In genomic region chr7:138154646-138155045, GRCh38 we compare ENCODE assay signal across 24 cellular contexts.
DNase-seq lines count a peak whose midpoint lies in the region; ATAC-seq, FAIRE-seq and TF ChIP-seq lines count a peak whose summit lies in the region.
"Had no signal": no experiment of that assay in that cellular context is flagged by ENCODE, and none has a peak within 500 bp of the region (broad histone marks: within the 10 kb centered on the region; RNA-seq: fewer than 3 reads in every experiment).

No MANE protein-coding gene starts in this region.

- H3K14ac ChIP-seq in neuronal stem cell (ENCODE audit: low read length) = no peak overlapping the region

- no peaks in the 10 kb centered on the region for H3K36me3 Mint-ChIP-seq in activated CD4-positive, alpha-beta T cell treated with anti-CD3 and anti-CD28 coated beads, Interleukin-2, amount 10 ng/mL, durations not matched to agents 24 days and 14 days (ENCODE audit: low read depth)
- H3K36me3 Mint-ChIP-seq in activated CD4-positive, alpha-beta T cell treated with anti-CD3 and anti-CD28 coated beads for 36 hours (ENCODE audit: low read depth) = no peaks in the 10 kb centered on the region
- no peaks in the 10 kb centered on the region for H3K36me3 Mint-ChIP-seq in activated naive CD4-positive, alpha-beta T cell treated with anti-CD3 and anti-CD28 coated beads for 36 hours (ENCODE audit: low read depth)
- H3K36me3 Mint-ChIP-seq: CD14-positive monocyte; CD4-positive, alpha-beta memory T cell had no signal

- no peak overlapping the region for H3K4me2 ChIP-seq in neuronal stem cell (ENCODE audit: insufficient read depth, low read length, poor library complexity, severe bottlenecking)
- H3K4me2 ChIP-seq: A549, BLaER1 had no signal

- intact Hi-C loops in activated CD4-positive, alpha-beta T cell treated with anti-CD3 and anti-CD28 coated beads, Interleukin-2, amount 10 ng/mL, durations not matched to agents 24 days and 14 days (cut with micrococcal nuclease) = no loop called here
- intact Hi-C loops in activated CD4-positive, alpha-beta T cell treated with anti-CD3 and anti-CD28 coated beads for 36 hours (cut with DNase I, micrococcal nuclease) = no loop called here
- intact Hi-C loops in activated naive CD4-positive, alpha-beta T cell treated with anti-CD3 and anti-CD28 coated beads for 36 hours (cut with micrococcal nuclease) = no loop called here

- H4K8ac ChIP-seq in neuronal stem cell (ENCODE audit: low read depth, low read length) = no peak overlapping the region

- H2AFZ ChIP-seq in neuronal stem cell (ENCODE audit: low read length) = no peak overlapping the region
- H2AFZ ChIP-seq: GM23248 had no signal

- no peaks in the 10 kb centered on the region for H3K36me3 ChIP-seq in BE2C
- no peaks in the 10 kb centered on the region for H3K36me3 ChIP-seq in neuronal stem cell (replicated peaks in 1 of 2; ENCODE audit: control insufficient read depth in 2 of 2, insufficient read depth in 2 of 2, low read length in 2 of 2)
- no peaks in the 10 kb centered on the region for H3K36me3 ChIP-seq in small intestine (ENCODE audit: control insufficient read depth in 2 of 2, insufficient read depth in 2 of 2, low read length in 2 of 2)
- H3K36me3 ChIP-seq: BLaER1 had no signal

- H3K23ac ChIP-seq in neuronal stem cell (ENCODE audit: low read depth, low read length, poor library complexity) = no peak overlapping the region

- H3K4me1 ChIP-seq in BE2C (no peaks in the 10 kb centered on the region), neuronal stem cell (ENCODE audit: control insufficient read depth in 2 of 2, insufficient read depth in 1 of 2, low read depth in 1 of 2, low read length in 2 of 2) (peaks cover 0 to 1% of the 10 kb centered on the region in 2 donors), small intestine (ENCODE audit: control insufficient read depth in 2 of 2, insufficient read depth in 1 of 2, low read depth in 1 of 2, low read length in 1 of 2) (no peaks in the 10 kb centered on the region)
- H3K4me1 ChIP-seq: A549, BLaER1 had no signal

- no peaks in the 10 kb centered on the region for H3K27me3 ChIP-seq in BE2C
- no peaks in the 10 kb centered on the region for H3K27me3 ChIP-seq in neuronal stem cell (ENCODE audit: control insufficient read depth in 3 of 3, insufficient read depth in 3 of 3, low read depth in 1 of 3, low read length in 3 of 3)
- H3K27me3 ChIP-seq in small intestine (ENCODE audit: control insufficient read depth in 2 of 2, insufficient read depth in 2 of 2, low read length in 2 of 2) = no peaks in the 10 kb centered on the region
- H3K27me3 ChIP-seq: BLaER1 had no signal

- no peak overlapping the region for H3K18ac ChIP-seq in neuronal stem cell (ENCODE audit: low read length)

- POLR2A ChIA-PET in activated CD4-positive, alpha-beta T cell treated with anti-CD3 and anti-CD28 coated beads for 36 hours (lab: Charles Lee) = no interaction called here

- H3K27ac ChIP-seq in neuronal stem cell (replicated peaks; ENCODE audit: low read length) = no peak overlapping the region
- no peak overlapping the region for H3K27ac ChIP-seq in small intestine (ENCODE audit: low read depth in 1 of 2, low read length in 1 of 2)
- H3K27ac ChIP-seq: 22Rv1, A549, BLaER1, GM23248, HL-60 had no signal

- no peak overlapping the region for H2BK5ac ChIP-seq in neuronal stem cell (ENCODE audit: low read length)

- no peak for TF ChIP-seq CTCF in BE2C (IDR thresholded peaks at IDR 0.05; ENCODE audit: low read depth, low read length)
- no peak for TF ChIP-seq CTCF in fibroblast of villous mesenchyme (IDR thresholded peaks at IDR 0.05; ENCODE audit: insufficient read depth, low read depth, low read length)

- H3K79me1 ChIP-seq in neuronal stem cell (ENCODE audit: low read depth, low read length) = no peaks in the 10 kb centered on the region

- H2BK120ac ChIP-seq in neuronal stem cell (ENCODE audit: low read depth, low read length) = no peak overlapping the region

- peak; percentile 33 for DNase-seq in activated CD4-positive, alpha-beta T cell treated with anti-CD3 and anti-CD28 coated beads, Interleukin-2, amount 10 ng/mL, durations not matched to agents 24 days and 14 days
- DNase-seq in activated CD4-positive, alpha-beta T cell treated with anti-CD3 and anti-CD28 coated beads for 36 hours = no peak
- peak; percentile 65 for DNase-seq in BE2C
- DNase-seq in fibroblast of villous mesenchyme (ENCODE audit: low read depth) = peak; percentile 16
- no peak for DNase-seq in activated naive CD4-positive, alpha-beta T cell treated with anti-CD3 and anti-CD28 coated beads for 36 hours
- DNase-seq in neuronal stem cell (ENCODE audit: low spot score) = no peak
- no peak for DNase-seq in small intestine
- DNase-seq: AML-193; CD4-positive, alpha-beta memory T cell; DMS153; DMS79; GF-D8; GM23248; H7; HFFc6; IMR-90 had no signal

- CTCF ChIA-PET in activated CD4-positive, alpha-beta T cell treated with anti-CD3 and anti-CD28 coated beads for 36 hours (lab: Charles Lee) = no interaction called here
- CTCF ChIA-PET in activated naive CD4-positive, alpha-beta T cell treated with anti-CD3 and anti-CD28 coated beads for 36 hours (lab: Charles Lee) = no interaction called here

- H3K4me3 Mint-ChIP-seq in activated CD4-positive, alpha-beta T cell treated with anti-CD3 and anti-CD28 coated beads, Interleukin-2, amount 10 ng/mL, durations not matched to agents 24 days and 14 days = no peak overlapping the region
- no peak overlapping the region for H3K4me3 Mint-ChIP-seq in activated CD4-positive, alpha-beta T cell treated with anti-CD3 and anti-CD28 coated beads for 36 hours
- H3K4me3 Mint-ChIP-seq in activated naive CD4-positive, alpha-beta T cell treated with anti-CD3 and anti-CD28 coated beads for 36 hours = no peak overlapping the region
- H3K4me3 Mint-ChIP-seq: CD14-positive monocyte; CD4-positive, alpha-beta memory T cell; HFFc6 had no signal

- no peak for FAIRE-seq in small intestine (lab: Jason Lieb, UNC)
- FAIRE-seq: A549, GM12878 had no signal

- H2AK5ac ChIP-seq in neuronal stem cell (ENCODE audit: low read depth, low read length) = no peak overlapping the region

- H3K9ac ChIP-seq in neuronal stem cell (ENCODE audit: low read depth, low read length, poor library complexity) = no peak overlapping the region
- H3K9ac ChIP-seq: BLaER1, GM23248 had no signal

- no peak overlapping the region for H3K27ac Mint-ChIP-seq in activated CD4-positive, alpha-beta T cell treated with anti-CD3 and anti-CD28 coated beads, Interleukin-2, amount 10 ng/mL, durations not matched to agents 24 days and 14 days
- H3K27ac Mint-ChIP-seq in activated CD4-positive, alpha-beta T cell treated with anti-CD3 and anti-CD28 coated beads for 36 hours = no peak overlapping the region
- H3K27ac Mint-ChIP-seq in activated naive CD4-positive, alpha-beta T cell treated with anti-CD3 and anti-CD28 coated beads for 36 hours = no peak overlapping the region
- H3K27ac Mint-ChIP-seq: CD14-positive monocyte; CD4-positive, alpha-beta memory T cell; HFFc6 had no signal

- no peak overlapping the region for H3K4me3 ChIP-seq in BE2C (ENCODE audit: low read depth, low read length)
- H3K4me3 ChIP-seq in fibroblast of villous mesenchyme (ENCODE audit: low read depth, low read length) = no peak overlapping the region
- no peak overlapping the region for H3K4me3 ChIP-seq in neuronal stem cell (ENCODE audit: low read length in 2 of 2)
- no peak overlapping the region for H3K4me3 ChIP-seq in small intestine (ENCODE audit: low read depth in 1 of 2, low read length in 2 of 2)
- H3K4me3 ChIP-seq: A549, BLaER1, GM12878, GM23248 had no signal

- no CpG with 5 or more reads among the region's 3 CpGs for WGBS in neuronal stem cell (ENCODE audit: extremely low coverage in 2 of 2, insufficient read length in 2 of 2, insufficient replicate concordance in 1 of 2), 2 donors
- 89 to 95% (median 93%) methylated on average over 3 of the region's 3 CpGs for WGBS in small intestine, 3 donors

- no peak overlapping the region for H3K4ac ChIP-seq in neuronal stem cell (ENCODE audit: low read length)

- no peak for ATAC-seq in activated CD4-positive, alpha-beta T cell treated with anti-CD3 and anti-CD28 coated beads for 36 hours
- no peak for ATAC-seq in SK-N-SH treated with all-trans-retinoic acid at 6 μM for 48 hours
- ATAC-seq: A549, GM12878, HCT116 had no signal

- H3K9me3 ChIP-seq in BE2C (no peaks in the 10 kb centered on the region), neuronal stem cell (replicated peaks in 1 of 2; ENCODE audit: control insufficient read depth in 2 of 2, insufficient read depth in 1 of 2, low read depth in 1 of 2, low read length in 2 of 2) (no peaks in the 10 kb centered on the region), small intestine (ENCODE audit: control insufficient read depth, low read depth) (no peaks in the 10 kb centered on the region)
- H3K9me3 ChIP-seq: A549, BLaER1 had no signal

- peaks cover 2% of the 10 kb centered on the region for H3K27me3 Mint-ChIP-seq in activated CD4-positive, alpha-beta T cell treated with anti-CD3 and anti-CD28 coated beads, Interleukin-2, amount 10 ng/mL, durations not matched to agents 24 days and 14 days
- H3K27me3 Mint-ChIP-seq in activated CD4-positive, alpha-beta T cell treated with anti-CD3 and anti-CD28 coated beads for 36 hours = no peaks in the 10 kb centered on the region
- no peaks in the 10 kb centered on the region for H3K27me3 Mint-ChIP-seq in activated naive CD4-positive, alpha-beta T cell treated with anti-CD3 and anti-CD28 coated beads for 36 hours (ENCODE audit: low read depth)

- no peaks in the 10 kb centered on the region for H3K4me1 Mint-ChIP-seq in activated CD4-positive, alpha-beta T cell treated with anti-CD3 and anti-CD28 coated beads, Interleukin-2, amount 10 ng/mL, durations not matched to agents 24 days and 14 days
- H3K4me1 Mint-ChIP-seq in activated CD4-positive, alpha-beta T cell treated with anti-CD3 and anti-CD28 coated beads for 36 hours = no peaks in the 10 kb centered on the region
- H3K4me1 Mint-ChIP-seq in activated naive CD4-positive, alpha-beta T cell treated with anti-CD3 and anti-CD28 coated beads for 36 hours (ENCODE audit: low read depth) = no peaks in the 10 kb centered on the region
- H3K4me1 Mint-ChIP-seq: CD14-positive monocyte; CD4-positive, alpha-beta memory T cell had no signal

- no peak overlapping the region for H2BK12ac ChIP-seq in neuronal stem cell (ENCODE audit: low read length)

- no peaks in the 10 kb centered on the region for H3K9me3 Mint-ChIP-seq in activated CD4-positive, alpha-beta T cell treated with anti-CD3 and anti-CD28 coated beads, Interleukin-2, amount 10 ng/mL, durations not matched to agents 24 days and 14 days
- H3K9me3 Mint-ChIP-seq in activated CD4-positive, alpha-beta T cell treated with anti-CD3 and anti-CD28 coated beads for 36 hours (ENCODE audit: low read depth) = no peaks in the 10 kb centered on the region
- H3K9me3 Mint-ChIP-seq in activated naive CD4-positive, alpha-beta T cell treated with anti-CD3 and anti-CD28 coated beads for 36 hours = no peaks in the 10 kb centered on the region
- H3K9me3 Mint-ChIP-seq: CD4-positive, alpha-beta memory T cell; HFFc6 had no signal

- no peak overlapping the region for H4K91ac ChIP-seq in neuronal stem cell (ENCODE audit: low read depth, low read length, poor library complexity)

- H2BK15ac ChIP-seq in neuronal stem cell (ENCODE audit: low read length) = no peak overlapping the region

TF ChIP-seq in SK-N-SH treated with all-trans-retinoic acid at 6 μM for 48 hours, 23 proteins besides CTCF, POLR2A, EP300 and RAD21 (continues in another document):
- peak; percentile 7; the same call in 1 of the 2 replicates for TF ChIP-seq ZNF8 (CRISPR knock-in tag; IDR thresholded peaks at IDR 0.05)
- TF ChIP-seq ARNTL (CRISPR knock-in tag; IDR thresholded peaks at IDR 0.05; ENCODE audit: borderline replicate concordance, low read depth) = no peak

Comparison
In these comparisons a context has a peak if more than half of its experiments do, and no peak if none do; other contexts are left out.
1. DNase-seq: peak in activated CD4-positive, alpha-beta T cell treated with anti-CD3 and anti-CD28 coated beads, Interleukin-2, amount 10 ng/mL, durations not matched to agents 24 days and 14 days (single experiment), BE2C (single experiment) and fibroblast of villous mesenchyme (single experiment); none in activated CD4-positive, alpha-beta T cell treated with anti-CD3 and anti-CD28 coated beads for 36 hours (single experiment), activated naive CD4-positive, alpha-beta T cell treated with anti-CD3 and anti-CD28 coated beads for 36 hours (single experiment), neuronal stem cell (single experiment) and small intestine (single experiment).